23 cellular contexts compared by ENCODE assay signal in genomic region chr14:68758301-68758700, GRCh38. TPM values are rescaled to one million over a fixed set of nuclear protein-coding genes. Genes with fewer than 3 reads are reported as not detected.
DNase-seq lines count a peak whose midpoint lies in the region; ATAC-seq and TF ChIP-seq lines count a peak whose summit lies in the region.
"Had no signal": no experiment of that assay in that cellular context is flagged by ENCODE, and none has a peak within 500 bp of the region (broad histone marks: within the 10 kb centered on the region; RNA-seq: fewer than 3 reads in every experiment).

No MANE protein-coding gene starts in this region.

- intact Hi-C loops in CD14-positive monocyte (cut with micrococcal nuclease), result loop anchor here in 1 of 2 donors (5.0 kb wide), 1 partner anchor 1056 kb away; the partner anchor contains the start of gene RDH12
- intact Hi-C loops in gastrocnemius medialis (cut with DNase I; ENCODE audit: low total_unique reads), result no loop called here

- no peak for TF ChIP-seq CTCF in CD14-positive monocyte (IDR thresholded peaks at IDR 0.05)
- no peak for TF ChIP-seq CTCF in HEK293 (tag by site-specific recombination; IDR thresholded peaks at IDR 0.05)
- no peak for TF ChIP-seq CTCF in gastrocnemius medialis (IDR thresholded peaks at IDR 0.05 in 4 of 5, conservative IDR thresholded peaks at IDR 0.05 in 1 of 5)

- H3K36me3 ChIP-seq in HEK293 (ENCODE audit: control insufficient read depth in 2 of 2, insufficient read depth in 1 of 2, low read length in 2 of 2), result no peaks in the 10 kb centered on the region
- no peaks in the 10 kb centered on the region for H3K36me3 ChIP-seq in gastrocnemius medialis
- H3K36me3 ChIP-seq: gastroesophageal sphincter, MG63, pancreas, tibial nerve had no signal

- H3K27me3 ChIP-seq in layer of hippocampus (ENCODE audit: control insufficient read depth, insufficient read depth, low read length) (no peaks in the 10 kb centered on the region), gastrocnemius medialis (no peaks in the 10 kb centered on the region)
- H3K27me3 ChIP-seq: gastroesophageal sphincter, MG63, pancreas, tibial nerve had no signal

- H3K9me3 ChIP-seq in HEK293 (ENCODE audit: control insufficient read depth, insufficient read depth, low read depth, low read length) (no peaks in the 10 kb centered on the region), gastrocnemius medialis (no peaks in the 10 kb centered on the region)
- H3K9me3 ChIP-seq: gastroesophageal sphincter, MG63, pancreas, tibial nerve had no signal

- peak overlapping the region in 5 of 7 donors; percentile 64 to 84 (median 68) for H3K27ac Mint-ChIP-seq in CD14-positive monocyte
- H3K27ac Mint-ChIP-seq: activated naive CD4-positive, alpha-beta T cell treated with anti-CD3 and anti-CD28 coated beads, Interleukin-2, amount 50 U/mL, for 24 hours; GM23338; memory B cell had no signal

- CTCF ChIA-PET in HEK293 (lab: Yijun Ruan, JAX), result interaction anchor here (0.7 kb wide), 1 partner anchor 814 kb away, joined by 3 read pairs; no protein-coding TSS in a partner anchor

- H3K4me1 ChIP-seq in HEK293 (ENCODE audit: control insufficient read depth, insufficient read depth, low read length) (peaks cover 7% of the 10 kb centered on the region), gastrocnemius medialis (peaks cover 13 to 22% of the 10 kb centered on the region in 2 donors)

- H3K27ac ChIP-seq in HEK293 (ENCODE audit: extremely low read depth, low read depth, low read length) (no peak overlapping the region), layer of hippocampus (ENCODE audit: low read depth, low read length) (peak overlapping the region; percentile 25), gastrocnemius medialis (peak overlapping the region in 3 of 4 donors; percentile 40 to 66 (median 60))
- H3K27ac ChIP-seq: gastroesophageal sphincter, pancreas, VCaP had no signal

- no peak for DNase-seq in CD14-positive monocyte (ENCODE audit: low spot score)
- no peak for DNase-seq in gastrocnemius medialis
- no peak for DNase-seq in NCI-H1092 treated with DMSO at 0.1 percent for 48 hours (lab: John Stamatoyannopoulos, UW)
- no peak for DNase-seq in NCI-H1694 treated with DMSO at 0.1 percent for 48 hours (lab: John Stamatoyannopoulos, UW)
- no peak for DNase-seq in activated CD8-positive, alpha-beta memory T cell treated with anti-CD3 and anti-CD28 coated beads for 24 hours
- DNase-seq: activated CD4-positive, alpha-beta T cell treated with anti-CD3 and anti-CD28 coated beads for 4 hours; Calu3; MG63; NCI-H2081 treated with DMSO at 0.1 percent for 48 hours; NCI-H2227 treated with DMSO at 0.1 percent for 48 hours; NCI-H526 treated with DMSO at 0.1 percent for 48 hours; pancreas; PC-3; stimulated activated CD8-positive, alpha-beta memory T cell treated with anti-CD3 and anti-CD28 coated beads, Interleukin-4, amount 100 ng/mL, for 48 hours had no signal

- H3K27me3 Mint-ChIP-seq in CD14-positive monocyte (ENCODE audit: low read depth in 3 of 3), result peaks cover 52 to 81% (median 67%) of the 10 kb centered on the region in 3 donors
- H3K27me3 Mint-ChIP-seq: activated naive CD4-positive, alpha-beta T cell treated with anti-CD3 and anti-CD28 coated beads, Interleukin-2, amount 50 U/mL, for 24 hours; memory B cell had no signal

- H3K4me3 ChIP-seq in HEK293 (ENCODE audit: low read depth, low read length) (no peak overlapping the region), gastrocnemius medialis (no peak overlapping the region)
- H3K4me3 ChIP-seq: gastroesophageal sphincter, GM23338, MG63, pancreas, tibial nerve had no signal

- H3K36me3 Mint-ChIP-seq in CD14-positive monocyte, result peaks cover 3 to 29% of the 10 kb centered on the region in 2 donors
- H3K36me3 Mint-ChIP-seq: activated naive CD4-positive, alpha-beta T cell treated with anti-CD3 and anti-CD28 coated beads, Interleukin-2, amount 50 U/mL, for 24 hours had no signal

- in situ Hi-C loops in gastrocnemius medialis (cut with MboI; ENCODE audit: low sequenced_read_pairs in 4 of 4), result no loop called here

- no peak for TF ChIP-seq POLR2A in gastrocnemius medialis (IDR thresholded peaks at IDR 0.05)

- peak overlapping the region in 1 of 2 donors; percentile 65 for H3K4me3 Mint-ChIP-seq in CD14-positive monocyte
- H3K4me3 Mint-ChIP-seq: activated naive CD4-positive, alpha-beta T cell treated with anti-CD3 and anti-CD28 coated beads, Interleukin-2, amount 50 U/mL, for 24 hours; GM23338; memory B cell; neural crest cell had no signal

- H3K9me3 Mint-ChIP-seq in CD14-positive monocyte, result peaks cover 0 to 5% (median 0%) of the 10 kb centered on the region in 7 donors
- H3K9me3 Mint-ChIP-seq: activated naive CD4-positive, alpha-beta T cell treated with anti-CD3 and anti-CD28 coated beads, Interleukin-2, amount 50 U/mL, for 24 hours; GM23338; memory B cell had no signal

- H3K4me1 Mint-ChIP-seq in CD14-positive monocyte, result peaks cover 39% of the 10 kb centered on the region

- POLR2A ChIA-PET in HEK293 (lab: Yijun Ruan, JAX), result no interaction called here

- no peak for ATAC-seq in gastrocnemius medialis
- ATAC-seq: GM23338, PC-3 had no signal

TF ChIP-seq in HEK293, 187 proteins besides CTCF, POLR2A, EP300 and RAD21:
- TF ChIP-seq ZNF391 (tag by site-specific recombination; IDR thresholded peaks at IDR 0.05; ENCODE audit: borderline replicate concordance, low read depth) (no peak), ZIC2 (tag by site-specific recombination; IDR thresholded peaks at IDR 0.05) (0 out of 2 replicates have a peak, but pooled peaks have one; percentile 16), GFI1B (tag by site-specific recombination; IDR thresholded peaks at IDR 0.05) (no peak)

RNA-seq across cellular contexts. Expression of gene ZFP36L1, which starts 34.6 kb away (rescaled TPM):
- polyA plus RNA-seq in CD14-positive monocyte, result 100 to 1,000 TPM; 151 to 185 TPM
- total RNA-seq in gastrocnemius medialis, result 100 to 1,000 TPM in 3 of 4 donors, 10 to 100 TPM in 1; 60.2 to 196 (median 125) TPM
